In genomic region chr1:201218409-201218808, GRCh38 we compare ENCODE assay signal across 16 cellular contexts. TPM values are rescaled to one million over a fixed set of nuclear protein-coding genes. Genes with fewer than 3 reads are reported as not detected.
"Had no signal": no experiment of that assay in that cellular context is flagged by ENCODE, and none has a peak within 500 bp of the region (broad histone marks: within the 10 kb centered on the region; RNA-seq: fewer than 3 reads in every experiment).

No MANE protein-coding gene starts in this region.

- H3K27ac Mint-ChIP-seq: activated naive CD4-positive, alpha-beta T cell treated with anti-CD3 and anti-CD28 coated beads, Interleukin-2, amount 50 U/mL, for 24 hours; T-helper 2 cell treated with Interferon-gamma antibody and Interleukin-4, amounts not matched to agents 5 μg/mL and 100 μg/mL, for 36 hours had no signal

- H3K27me3 Mint-ChIP-seq: activated naive CD4-positive, alpha-beta T cell treated with anti-CD3 and anti-CD28 coated beads, Interleukin-2, amount 50 U/mL, for 24 hours; naive B cell had no signal

- H3K4me3 ChIP-seq: body of pancreas, esophagus muscularis mucosa, left ventricle myocardium inferior, SJCRH30, stomach, uterus had no signal

- H3K27ac ChIP-seq: body of pancreas, esophagus muscularis mucosa, left ventricle myocardium inferior, SJCRH30, stomach, uterus had no signal

- H3K9me3 Mint-ChIP-seq: activated naive CD4-positive, alpha-beta T cell treated with anti-CD3 and anti-CD28 coated beads, Interleukin-2, amount 50 U/mL, for 24 hours; activated T-cell treated with anti-CD3 and anti-CD28 coated beads, Interleukin-2, amount 50 U/mL, for 4 hours; naive B cell; T-helper 2 cell treated with Interferon-gamma antibody and Interleukin-4, amounts not matched to agents 5 μg/mL and 100 μg/mL, for 36 hours had no signal

- DNase-seq: activated CD4-positive, alpha-beta T cell treated with anti-CD3 and anti-CD28 coated beads for 1 hour; activated T-cell treated with anti-CD3 and anti-CD28 coated beads, Interleukin-2, amount 50 U/mL, for 4 hours; amniotic stem cell; body of pancreas; dermis blood vessel endothelial cell; glutamatergic neuron; left ventricle myocardium inferior; naive B cell; SJCRH30; small intestine; stomach had no signal

- H3K4me3 Mint-ChIP-seq: activated naive CD4-positive, alpha-beta T cell treated with anti-CD3 and anti-CD28 coated beads, Interleukin-2, amount 50 U/mL, for 24 hours; activated T-cell treated with anti-CD3 and anti-CD28 coated beads, Interleukin-2, amount 50 U/mL, for 4 hours; T-helper 2 cell treated with Interferon-gamma antibody and Interleukin-4, amounts not matched to agents 5 μg/mL and 100 μg/mL, for 36 hours had no signal

- ATAC-seq: activated T-cell treated with anti-CD3 and anti-CD28 coated beads, Interleukin-2, amount 50 U/mL, for 4 hours; body of pancreas had no signal

- H3K36me3 Mint-ChIP-seq: activated naive CD4-positive, alpha-beta T cell treated with anti-CD3 and anti-CD28 coated beads, Interleukin-2, amount 50 U/mL, for 24 hours; naive B cell had no signal

- H3K27me3 ChIP-seq: body of pancreas, esophagus muscularis mucosa, uterus had no signal

- H3K4me1 Mint-ChIP-seq: activated naive CD4-positive, alpha-beta T cell treated with anti-CD3 and anti-CD28 coated beads, Interleukin-2, amount 50 U/mL, for 24 hours; naive B cell had no signal

- H3K36me3 ChIP-seq: esophagus muscularis mucosa, left ventricle myocardium inferior, SJCRH30, stomach, uterus had no signal

- H3K9me3 ChIP-seq: body of pancreas, esophagus muscularis mucosa, left ventricle myocardium inferior, SJCRH30, stomach, uterus had no signal

RNA-seq across cellular contexts. Expression of gene IGFN1, which starts 27.8 kb away (rescaled TPM):
- total RNA-seq: activated CD8-positive, alpha-beta memory T cell treated with anti-CD3 and anti-CD28 coated beads for 36 hours; activated T-cell treated with anti-CD3 and anti-CD28 coated beads, Interleukin-2, amount 50 U/mL, for 4 hours; esophagus muscularis mucosa; left ventricle myocardium inferior; SJCRH30 had no signal
